Comparison of ENCODE assay signal across 31 cellular contexts in the genomic region with DNA sequence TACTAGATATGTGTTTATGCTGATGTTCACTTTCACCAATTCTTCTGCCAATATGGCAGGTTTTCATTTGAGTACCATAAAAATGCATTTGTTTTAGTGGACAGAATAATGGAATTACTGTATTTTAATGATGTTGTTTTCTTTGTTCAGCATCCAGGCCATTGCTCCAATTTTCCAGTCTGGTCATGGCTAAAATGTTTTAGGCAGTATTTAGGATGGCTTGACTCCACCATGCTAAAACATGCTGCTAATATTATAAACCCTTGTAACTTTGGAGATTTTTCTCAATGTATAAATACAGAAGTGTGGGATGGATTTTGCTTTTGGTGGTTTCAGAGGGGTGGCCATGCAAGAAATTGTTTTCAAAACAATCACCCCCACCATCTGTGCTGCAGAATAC.
"Had no signal": no experiment of that assay in that cellular context is flagged by ENCODE, and none has a peak within 500 bp of the region (broad histone marks: within the 10 kb centered on the region; RNA-seq: fewer than 3 reads in every experiment).

No MANE protein-coding gene starts in this region.

- H3K4me3 Mint-ChIP-seq: activated CD4-positive, alpha-beta memory T cell treated with anti-CD3 and anti-CD28 coated beads, Interleukin-2, amount 10 ng/mL, durations not matched to agents 7 days and 5 days; activated CD4-positive, alpha-beta T cell treated with anti-CD3 and anti-CD28 coated beads, Interleukin-2, amount 10 ng/mL, durations not matched to agents 7 days and 5 days; activated naive CD4-positive, alpha-beta T cell treated with anti-CD3 and anti-CD28 coated beads, Interleukin-2, amount 10 ng/mL, durations not matched to agents 7 days and 5 days; activated naive CD8-positive, alpha-beta T cell treated with anti-CD3 and anti-CD28 coated beads, Interleukin-2, amount 10 ng/mL, durations not matched to agents 7 days and 5 days; activated T-cell treated with anti-CD3 and anti-CD28 coated beads, Interleukin-2, amount 50 U/mL, for 24 hours; activated T-cell treated with anti-CD3 and anti-CD28 coated beads, Interleukin-2, amount 50 U/mL, for 72 hours; brain; dendritic cell treated with granulocyte-macrophage colony-stimulating factor and Interleukin-4, amounts not matched to agents 40 ng/mL and 50 ng/mL, for 4 days; effector memory CD8-positive, alpha-beta T cell; WTC11 had no signal

- H3K4me3 ChIP-seq: breast epithelium, cardiac muscle cell, coronary artery, dorsolateral prefrontal cortex, esophagus muscularis mucosa, gastrocnemius medialis, heart right ventricle had no signal

- H3K9me3 Mint-ChIP-seq: activated CD4-positive, alpha-beta memory T cell treated with anti-CD3 and anti-CD28 coated beads, Interleukin-2, amount 10 ng/mL, durations not matched to agents 7 days and 5 days; activated CD4-positive, alpha-beta T cell treated with anti-CD3 and anti-CD28 coated beads, Interleukin-2, amount 10 ng/mL, durations not matched to agents 7 days and 5 days; activated naive CD4-positive, alpha-beta T cell treated with anti-CD3 and anti-CD28 coated beads, Interleukin-2, amount 10 ng/mL, durations not matched to agents 7 days and 5 days; activated naive CD8-positive, alpha-beta T cell treated with anti-CD3 and anti-CD28 coated beads, Interleukin-2, amount 10 ng/mL, durations not matched to agents 7 days and 5 days; activated T-cell treated with anti-CD3 and anti-CD28 coated beads, Interleukin-2, amount 50 U/mL, for 24 hours; activated T-cell treated with anti-CD3 and anti-CD28 coated beads, Interleukin-2, amount 50 U/mL, for 72 hours; brain; dendritic cell treated with granulocyte-macrophage colony-stimulating factor and Interleukin-4, amounts not matched to agents 40 ng/mL and 50 ng/mL, for 4 days; effector memory CD8-positive, alpha-beta T cell; WTC11 had no signal

- H3K9me3 ChIP-seq: breast epithelium, esophagus muscularis mucosa, gastrocnemius medialis, heart right ventricle had no signal

- H3K36me3 ChIP-seq: breast epithelium, cardiac muscle cell, esophagus muscularis mucosa, gastrocnemius medialis, heart right ventricle had no signal

- H3K36me3 Mint-ChIP-seq: activated naive CD4-positive, alpha-beta T cell treated with anti-CD3 and anti-CD28 coated beads, Interleukin-2, amount 10 ng/mL, durations not matched to agents 7 days and 5 days; activated naive CD4-positive, alpha-beta T cell treated with anti-CD3 and anti-CD28 coated beads, Interleukin-2, amount 50 U/mL, for 72 hours; activated naive CD8-positive, alpha-beta T cell treated with anti-CD3 and anti-CD28 coated beads, Interleukin-2, amount 10 ng/mL, durations not matched to agents 7 days and 5 days; brain; WTC11 had no signal

- H3K27ac Mint-ChIP-seq: activated CD4-positive, alpha-beta memory T cell treated with anti-CD3 and anti-CD28 coated beads, Interleukin-2, amount 10 ng/mL, durations not matched to agents 7 days and 5 days; activated CD4-positive, alpha-beta T cell treated with anti-CD3 and anti-CD28 coated beads, Interleukin-2, amount 10 ng/mL, durations not matched to agents 7 days and 5 days; activated naive CD4-positive, alpha-beta T cell treated with anti-CD3 and anti-CD28 coated beads, Interleukin-2, amount 10 ng/mL, durations not matched to agents 7 days and 5 days; activated naive CD4-positive, alpha-beta T cell treated with anti-CD3 and anti-CD28 coated beads, Interleukin-2, amount 50 U/mL, for 72 hours; activated naive CD8-positive, alpha-beta T cell treated with anti-CD3 and anti-CD28 coated beads, Interleukin-2, amount 10 ng/mL, durations not matched to agents 7 days and 5 days; activated T-cell treated with anti-CD3 and anti-CD28 coated beads, Interleukin-2, amount 50 U/mL, for 24 hours; activated T-cell treated with anti-CD3 and anti-CD28 coated beads, Interleukin-2, amount 50 U/mL, for 72 hours; dendritic cell treated with granulocyte-macrophage colony-stimulating factor and Interleukin-4, amounts not matched to agents 40 ng/mL and 50 ng/mL, for 4 days; effector memory CD8-positive, alpha-beta T cell; WTC11 had no signal

- H3K4me1 ChIP-seq: breast epithelium, foreskin keratinocyte, gastrocnemius medialis had no signal

- H3K27me3 ChIP-seq: breast epithelium, cardiac muscle cell, dorsolateral prefrontal cortex, esophagus muscularis mucosa, gastrocnemius medialis, heart right ventricle had no signal

- H3K27ac ChIP-seq: breast epithelium, cardiac muscle cell, dorsolateral prefrontal cortex, esophagus muscularis mucosa, foreskin keratinocyte, gastrocnemius medialis, VCaP had no signal

- DNase-seq: activated CD4-positive, alpha-beta memory T cell treated with anti-CD3 and anti-CD28 coated beads, Interleukin-2, amount 10 ng/mL, durations not matched to agents 7 days and 5 days; activated CD4-positive, alpha-beta T cell treated with anti-CD3 and anti-CD28 coated beads for 1 hour; activated CD4-positive, alpha-beta T cell treated with anti-CD3 and anti-CD28 coated beads for 4 hours; activated CD4-positive, alpha-beta T cell treated with anti-CD3 and anti-CD28 coated beads, Interleukin-2, amount 10 ng/mL, durations not matched to agents 7 days and 5 days; activated CD4-positive, alpha-beta T cell treated with anti-CD3 and anti-CD28 coated beads, Interleukin-2, amount 50 U/mL, for 4 hours; activated CD8-positive, alpha-beta memory T cell treated with anti-CD3 and anti-CD28 coated beads, Interleukin-2, amount 50 U/mL, for 48 hours; activated gamma-delta T cell; activated naive CD4-positive, alpha-beta T cell; activated naive CD4-positive, alpha-beta T cell treated with anti-CD3 and anti-CD28 coated beads, Interleukin-2, amount 10 ng/mL, durations not matched to agents 7 days and 5 days; activated naive CD8-positive, alpha-beta T cell treated with anti-CD3 and anti-CD28 coated beads, Interleukin-2, amount 10 ng/mL, durations not matched to agents 7 days and 5 days; activated T-cell treated with anti-CD3 and anti-CD28 coated beads for 4 hours; activated T-cell treated with anti-CD3 and anti-CD28 coated beads, Interleukin-2, amount 50 U/mL, for 24 hours; activated T-cell treated with anti-CD3 and anti-CD28 coated beads, Interleukin-2, amount 50 U/mL, for 72 hours; central memory CD4-positive, alpha-beta T cell; cerebellar nuclear complex; dorsolateral prefrontal cortex; effector memory CD8-positive, alpha-beta T cell; erythroblast; foreskin keratinocyte; gastrocnemius medialis; heart right ventricle; T-helper 2 cell had no signal

- H3K4me1 Mint-ChIP-seq: activated CD4-positive, alpha-beta memory T cell treated with anti-CD3 and anti-CD28 coated beads, Interleukin-2, amount 10 ng/mL, durations not matched to agents 7 days and 5 days; activated CD4-positive, alpha-beta T cell treated with anti-CD3 and anti-CD28 coated beads, Interleukin-2, amount 10 ng/mL, durations not matched to agents 7 days and 5 days; activated naive CD4-positive, alpha-beta T cell treated with anti-CD3 and anti-CD28 coated beads, Interleukin-2, amount 10 ng/mL, durations not matched to agents 7 days and 5 days; activated naive CD8-positive, alpha-beta T cell treated with anti-CD3 and anti-CD28 coated beads, Interleukin-2, amount 10 ng/mL, durations not matched to agents 7 days and 5 days had no signal

- H3K27me3 Mint-ChIP-seq: activated naive CD4-positive, alpha-beta T cell treated with anti-CD3 and anti-CD28 coated beads, Interleukin-2, amount 10 ng/mL, durations not matched to agents 7 days and 5 days; activated T-cell treated with anti-CD3 and anti-CD28 coated beads, Interleukin-2, amount 50 U/mL, for 24 hours; effector memory CD8-positive, alpha-beta T cell had no signal
